26 cellular contexts compared by ENCODE assay signal in genomic region chr19:57105976-57106610, GRCh38. TPM values are rescaled to one million over a fixed set of nuclear protein-coding genes. Genes with fewer than 3 reads are reported as not detected.
"Had no signal": no experiment of that assay in that cellular context is flagged by ENCODE, and none has a peak within 500 bp of the region (broad histone marks: within the 10 kb centered on the region; RNA-seq: fewer than 3 reads in every experiment).

No MANE protein-coding gene starts in this region.

- H3K27me3 ChIP-seq: foreskin keratinocyte had no signal

- DNase-seq: activated CD4-positive, alpha-beta T cell treated with anti-CD3 and anti-CD28 coated beads for 1 hour; activated CD4-positive, alpha-beta T cell treated with anti-CD3 and anti-CD28 coated beads, Interleukin-2, amount 50 U/mL, for 1 hour; activated T-cell treated with anti-CD3 and anti-CD28 coated beads, Interleukin-2, amount 50 U/mL, for 24 hours; aorta; effector memory CD4-positive, alpha-beta T cell; foreskin keratinocyte; kidney glomerular epithelial cell; left ventricle myocardium inferior; stimulated activated CD4-positive, alpha-beta T cell treated with anti-CD3 and anti-CD28 coated beads, Interleukin-15, amount 100 ng/mL, for 24 hours; stomach; trophoblast cell had no signal

- H3K4me3 ChIP-seq: left ventricle myocardium inferior, smooth muscle cell, stomach had no signal

- H3K4me1 ChIP-seq: foreskin keratinocyte had no signal

- H2AFZ ChIP-seq: parathyroid adenoma had no signal

- H3K4me2 ChIP-seq: smooth muscle cell had no signal

- H3K9ac ChIP-seq: parathyroid adenoma had no signal

- H3K79me2 ChIP-seq: parathyroid adenoma had no signal

- ATAC-seq: activated naive CD4-positive, alpha-beta T cell treated with anti-CD3 and anti-CD28 coated beads, Interleukin-2, amount 50 U/mL, for 72 hours; activated T-helper 17 cell treated with anti-CD3 and anti-CD28 coated beads, Interleukin-2, amount 50 U/mL, for 72 hours; foreskin keratinocyte; natural killer cell treated with Interleukin-12 subunit alpha and Interleukin-12 subunit beta and Interleukin-15 and Interleukin-18, amount 100 ng/mL, for 72 hours; sciatic nerve; stimulated activated memory B cell treated with anti-CD40 and anti-IgM and Interleukin-4, amounts not matched to agents 10 μg/mL and 1 μg/mL and 100 μg/mL, for 72 hours had no signal

- H3K36me3 ChIP-seq: left ventricle myocardium inferior, stomach had no signal

- H3K27ac ChIP-seq: foreskin keratinocyte, left ventricle myocardium inferior, parathyroid adenoma, stomach, VCaP had no signal

RNA-seq across cellular contexts. Expression of gene USP29, which starts 13.7 kb away (rescaled TPM):
- total RNA-seq: activated naive CD4-positive, alpha-beta T cell treated with anti-CD3 and anti-CD28 coated beads, Interleukin-2, amount 50 U/mL, for 72 hours; activated T-helper 17 cell treated with anti-CD3 and anti-CD28 coated beads, Interleukin-2, amount 50 U/mL, for 72 hours; aorta; cardiac septum; chondrocyte; foreskin keratinocyte; glomerular endothelial cell; left ventricle myocardium inferior; natural killer cell treated with Interleukin-12 subunit alpha and Interleukin-12 subunit beta and Interleukin-15 and Interleukin-18, amount 100 ng/mL, for 72 hours; sciatic nerve; smooth muscle cell; stomach; T-helper 2 cell treated with Interferon-gamma antibody and Interleukin-4, amounts not matched to agents 100 ng/mL and 5 ng/mL, for 36 hours; temporal lobe had no signal
- polyA plus RNA-seq: adipose tissue, aorta, esophagus, foreskin keratinocyte, smooth muscle cell, stomach had no signal

RNA-seq across cellular contexts. Expression of gene ZIM3, which starts 38.9 kb away (rescaled TPM):
- total RNA-seq: activated naive CD4-positive, alpha-beta T cell treated with anti-CD3 and anti-CD28 coated beads, Interleukin-2, amount 50 U/mL, for 72 hours; activated T-helper 17 cell treated with anti-CD3 and anti-CD28 coated beads, Interleukin-2, amount 50 U/mL, for 72 hours; aorta; cardiac septum; chondrocyte; foreskin keratinocyte; glomerular endothelial cell; left ventricle myocardium inferior; natural killer cell treated with Interleukin-12 subunit alpha and Interleukin-12 subunit beta and Interleukin-15 and Interleukin-18, amount 100 ng/mL, for 72 hours; sciatic nerve; smooth muscle cell; stomach; T-helper 2 cell treated with Interferon-gamma antibody and Interleukin-4, amounts not matched to agents 100 ng/mL and 5 ng/mL, for 36 hours; temporal lobe had no signal
- polyA plus RNA-seq: adipose tissue, aorta, esophagus, foreskin keratinocyte, smooth muscle cell, stomach had no signal
